ENCODE assay signal across 19 cellular contexts in genomic region chr2:17975401-17975800, GRCh38.
DNase-seq lines count a peak whose midpoint lies in the region; ATAC-seq and TF ChIP-seq lines count a peak whose summit lies in the region.
"Had no signal": no experiment of that assay in that cellular context is flagged by ENCODE, and none has a peak within 500 bp of the region (broad histone marks: within the 10 kb centered on the region; RNA-seq: fewer than 3 reads in every experiment).

No MANE protein-coding gene starts in this region.

- H3K36me3 ChIP-seq in esophagus muscularis mucosa = no peaks in the 10 kb centered on the region
- no peaks in the 10 kb centered on the region for H3K36me3 ChIP-seq in skeletal muscle tissue (ENCODE audit: control insufficient read depth in 3 of 3, insufficient read depth in 3 of 3, low read length in 3 of 3)

- H3K9me3 ChIP-seq in esophagus muscularis mucosa (no peaks in the 10 kb centered on the region), skeletal muscle tissue (ENCODE audit: control insufficient read depth in 3 of 3, low read length in 3 of 3) (no peaks in the 10 kb centered on the region)

- H3K4me3 Mint-ChIP-seq in stimulated activated naive CD8-positive, alpha-beta T cell treated with anti-CD3 and anti-CD28 coated beads, Interleukin-15, amount 100 ng/mL, for 72 hours = no peak overlapping the region
- H3K4me3 Mint-ChIP-seq: CD14-positive monocyte; CD8-positive, alpha-beta T cell; HFFc6 had no signal

- H3K27me3 ChIP-seq in esophagus muscularis mucosa = no peaks in the 10 kb centered on the region
- no peaks in the 10 kb centered on the region for H3K27me3 ChIP-seq in skeletal muscle tissue (ENCODE audit: control insufficient read depth in 3 of 3, insufficient read depth in 3 of 3, low read length in 3 of 3)

- no peaks in the 10 kb centered on the region for H3K27me3 Mint-ChIP-seq in stimulated activated naive CD8-positive, alpha-beta T cell treated with anti-CD3 and anti-CD28 coated beads, Interleukin-15, amount 100 ng/mL, for 72 hours

- H3K27ac Mint-ChIP-seq in stimulated activated naive CD8-positive, alpha-beta T cell treated with anti-CD3 and anti-CD28 coated beads, Interleukin-15, amount 100 ng/mL, for 72 hours = no peak overlapping the region
- H3K27ac Mint-ChIP-seq: CD14-positive monocyte; CD8-positive, alpha-beta T cell had no signal

- no peak overlapping the region for H3K4me3 ChIP-seq in esophagus muscularis mucosa
- no peak overlapping the region for H3K4me3 ChIP-seq in skeletal muscle tissue (ENCODE audit: low read length in 3 of 3)

- intact Hi-C loops in esophagus muscularis mucosa (cut with DNase I) = loop anchor here (5.0 kb wide), 1 partner anchor 98 kb away; the partner anchor contains the start of gene KCNS3

- WGBS in esophagus muscularis mucosa = 79% methylated on average over 2 of the region's 2 CpGs

- no peak for TF ChIP-seq EP300 in esophagus muscularis mucosa (IDR thresholded peaks at IDR 0.05)

- H3K27ac ChIP-seq in esophagus muscularis mucosa (replicated peaks in 1 of 4) = no peak overlapping the region
- H3K27ac ChIP-seq in skeletal muscle tissue (ENCODE audit: low read depth, low read length) = peak overlapping the region; percentile 89
- H3K27ac ChIP-seq: 22Rv1 had no signal

- no peaks in the 10 kb centered on the region for H3K4me1 Mint-ChIP-seq in stimulated activated naive CD8-positive, alpha-beta T cell treated with anti-CD3 and anti-CD28 coated beads, Interleukin-15, amount 100 ng/mL, for 72 hours
- H3K4me1 Mint-ChIP-seq: CD14-positive monocyte had no signal

- TF ChIP-seq CTCF in esophagus muscularis mucosa (IDR thresholded peaks at IDR 0.05) = no peak

- H3K9me3 Mint-ChIP-seq in stimulated activated naive CD8-positive, alpha-beta T cell treated with anti-CD3 and anti-CD28 coated beads, Interleukin-15, amount 100 ng/mL, for 72 hours = no peaks in the 10 kb centered on the region
- H3K9me3 Mint-ChIP-seq: CD14-positive monocyte; CD8-positive, alpha-beta T cell; HFFc6 had no signal

- no peak overlapping the region for H3K9ac ChIP-seq in skeletal muscle tissue (ENCODE audit: low read depth in 1 of 3, low read length in 3 of 3)

- DNase-seq in stimulated activated naive CD8-positive, alpha-beta T cell treated with anti-CD3 and anti-CD28 coated beads, Interleukin-15, amount 100 ng/mL, for 72 hours = no peak
- DNase-seq in stimulated activated naive CD8-positive, alpha-beta T cell treated with anti-CD3 and anti-CD28 coated beads, Interleukin-15, Interleukin-2, amounts not matched to agents 100 U/mL and 50 U/mL, for 24 hours = no peak
- DNase-seq in esophagus muscularis mucosa (ENCODE audit: extremely low spot score) = peak; percentile 14
- no peak for DNase-seq in NCI-H524 (lab: John Stamatoyannopoulos, UW)
- DNase-seq in NK-92 treated with Interleukin-12 subunit alpha and Interleukin-12 subunit beta, amount 100 ng/mL, for 24 hours (lab: John Stamatoyannopoulos, UW) = no peak
- DNase-seq in GDM1 (lab: John Stamatoyannopoulos, UW) = no peak
- DNase-seq: CD8-positive, alpha-beta T cell; COR-L47; DMS153; DMS79 treated with DMSO at 0.1 percent for 48 hours; GF-D8; GOT3; HCEC 1CT; HFFc6; KBM-7 had no signal

- H3K4me1 ChIP-seq in esophagus muscularis mucosa (peaks cover 0 to 31% (median 24%) of the 10 kb centered on the region in 4 donors), skeletal muscle tissue (ENCODE audit: control insufficient read depth in 3 of 3, insufficient read depth in 3 of 3, low read length in 3 of 3) (peaks cover 15 to 41% (median 17%) of the 10 kb centered on the region in 3 donors)

- peak; percentile 23 for ATAC-seq in stimulated activated naive CD8-positive, alpha-beta T cell treated with anti-CD3 and anti-CD28 coated beads, Interleukin-15, amount 100 ng/mL, for 72 hours
- ATAC-seq in stimulated activated naive CD8-positive, alpha-beta T cell treated with anti-CD3 and anti-CD28 coated beads, Interleukin-15, Interleukin-2, amounts not matched to agents 100 U/mL and 50 U/mL, for 24 hours = no peak
- no peak for ATAC-seq in GM19397 (IDR thresholded peaks at IDR 0.05; ENCODE audit: unreplicated experiment)
- ATAC-seq: CD8-positive, alpha-beta T cell had no signal

- TF ChIP-seq POLR2A in esophagus muscularis mucosa (IDR thresholded peaks at IDR 0.05; ENCODE audit: low read depth) = no peak
